In genomic region chr11:22432331-22433065, GRCh38 we compare ENCODE assay signal across 8 cellular contexts.
A peak's percentile ranks its signal among the peaks of the same experiment; 100 is the strongest.
DNase-seq lines count a peak whose midpoint lies in the region; ATAC-seq and TF ChIP-seq lines count a peak whose summit lies in the region.

No MANE protein-coding gene starts in this region.

- peak overlapping the region in 1 of 4 donors; percentile 14 for H3K27ac ChIP-seq in sigmoid colon

- no peaks in the 10 kb centered on the region for H3K36me3 ChIP-seq in sigmoid colon

- 11 to 31% methylated on average over 37 of the region's 37 CpGs for WGBS in sigmoid colon, 2 donors

- H3K27me3 Mint-ChIP-seq in activated CD4-positive, alpha-beta T cell treated with anti-CD3 and anti-CD28 coated beads, Interleukin-2, amount 10 ng/mL, durations not matched to agents 7 days and 5 days = peaks cover 19% of the 10 kb centered on the region

- no peak for ATAC-seq in HG02973 (IDR thresholded peaks at IDR 0.05; ENCODE audit: unreplicated experiment)

- CTCF ChIA-PET in activated CD4-positive, alpha-beta T cell treated with anti-CD3 and anti-CD28 coated beads, Interleukin-2, amount 10 ng/mL, durations not matched to agents 7 days and 5 days (lab: Charles Lee) = no interaction called here

- H3K4me1 ChIP-seq in sigmoid colon = peaks cover 0 to 14% (median 2%) of the 10 kb centered on the region in 4 donors

- no peak for TF ChIP-seq POLR2A in sigmoid colon (IDR thresholded peaks at IDR 0.05)

- in situ Hi-C loops in ACHN (cut with HindIII; ENCODE audit: low pct_ligation_motif_present, low pct_unique_long_range_greater_than_20kb, low sequenced_read_pairs) = no loop called here

- H3K9me3 ChIP-seq in sigmoid colon = no peaks in the 10 kb centered on the region

- H3K9me3 Mint-ChIP-seq in activated CD4-positive, alpha-beta T cell treated with anti-CD3 and anti-CD28 coated beads, Interleukin-2, amount 10 ng/mL, durations not matched to agents 7 days and 5 days = no peaks in the 10 kb centered on the region

- POLR2A ChIA-PET in activated CD4-positive, alpha-beta T cell treated with anti-CD3 and anti-CD28 coated beads, Interleukin-2, amount 10 ng/mL, durations not matched to agents 7 days and 5 days (lab: Charles Lee) = no interaction called here

- no peak for TF ChIP-seq CTCF in sigmoid colon (IDR thresholded peaks at IDR 0.05)

- peak overlapping the region in 3 of 4 donors; percentile 25 to 37 (median 33) for H3K4me3 ChIP-seq in sigmoid colon

- H3K4me3 Mint-ChIP-seq in activated CD4-positive, alpha-beta T cell treated with anti-CD3 and anti-CD28 coated beads, Interleukin-2, amount 10 ng/mL, durations not matched to agents 7 days and 5 days = no peak overlapping the region

- peak; percentile 19 for DNase-seq in activated CD4-positive, alpha-beta T cell treated with anti-CD3 and anti-CD28 coated beads for 48 hours
- DNase-seq in activated CD4-positive, alpha-beta T cell treated with anti-CD3 and anti-CD28 coated beads, Interleukin-2, amount 10 ng/mL, durations not matched to agents 7 days and 5 days = no peak
- DNase-seq in amniotic epithelial cell (ENCODE audit: low read depth) (peak; percentile 3), iPS DF 19.7 (ENCODE audit: low read depth, low spot score) (peak; percentile 23), sigmoid colon (no peak), RPMI8226 (no peak), ACHN (no peak)

- H3K27ac Mint-ChIP-seq in activated CD4-positive, alpha-beta T cell treated with anti-CD3 and anti-CD28 coated beads, Interleukin-2, amount 10 ng/mL, durations not matched to agents 7 days and 5 days = no peak overlapping the region

- H3K36me3 Mint-ChIP-seq in activated CD4-positive, alpha-beta T cell treated with anti-CD3 and anti-CD28 coated beads, Interleukin-2, amount 10 ng/mL, durations not matched to agents 7 days and 5 days (ENCODE audit: low read depth) = no peaks in the 10 kb centered on the region

- TF ChIP-seq EP300 in sigmoid colon (IDR thresholded peaks at IDR 0.05) = no peak

- peaks cover 14% of the 10 kb centered on the region for H3K4me1 Mint-ChIP-seq in activated CD4-positive, alpha-beta T cell treated with anti-CD3 and anti-CD28 coated beads, Interleukin-2, amount 10 ng/mL, durations not matched to agents 7 days and 5 days

- intact Hi-C loops in sigmoid colon (cut with DNase I) = no loop called here

- peaks cover 0 to 17% (median 0%) of the 10 kb centered on the region in 3 donors for H3K27me3 ChIP-seq in sigmoid colon

Comparison
In these comparisons a context has a peak if more than half of its experiments do, and no peak if none do; other contexts are left out.
1. DNase-seq: peak in activated CD4-positive, alpha-beta T cell treated with anti-CD3 and anti-CD28 coated beads for 48 hours (single experiment), amniotic epithelial cell (single experiment) and iPS DF 19.7 (single experiment); none in activated CD4-positive, alpha-beta T cell treated with anti-CD3 and anti-CD28 coated beads, Interleukin-2, amount 10 ng/mL, durations not matched to agents 7 days and 5 days (single experiment), sigmoid colon (single experiment), RPMI8226 (single experiment) and ACHN (single experiment).